ENCODE assay signal across 15 cellular contexts in the genomic region with DNA sequence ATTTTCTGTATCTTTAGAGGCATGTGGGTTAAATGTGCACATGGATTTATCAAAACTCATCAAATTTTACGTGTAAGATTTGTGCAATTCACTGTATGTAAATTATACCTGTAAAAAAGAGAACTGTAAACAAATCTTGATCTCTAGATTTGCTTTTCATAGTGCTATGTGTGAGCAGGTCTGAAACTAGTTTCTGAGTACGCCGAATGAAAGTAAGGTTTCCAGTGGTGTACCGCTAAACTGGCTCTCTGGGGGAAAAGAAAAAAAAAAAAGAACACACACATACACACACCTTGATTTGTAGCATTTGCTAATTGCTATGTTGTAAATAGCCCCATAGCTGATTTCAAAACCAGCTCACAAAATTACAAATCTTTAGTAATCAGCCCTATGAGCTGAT. TPM values are rescaled to one million over a fixed set of nuclear protein-coding genes. Genes with fewer than 3 reads are reported as not detected.
DNase-seq lines count a peak whose midpoint lies in the region; ATAC-seq and TF ChIP-seq lines count a peak whose summit lies in the region.
"Had no signal": no experiment of that assay in that cellular context is flagged by ENCODE, and none has a peak within 500 bp of the region (broad histone marks: within the 10 kb centered on the region; RNA-seq: fewer than 3 reads in every experiment).

No MANE protein-coding gene starts in this region.

- H3K27me3 Mint-ChIP-seq in T-helper 2 cell treated with Interferon-gamma antibody and Interleukin-4, amounts not matched to agents 5 μg/mL and 100 μg/mL, for 36 hours (ENCODE audit: low read depth), result peaks cover 37% of the 10 kb centered on the region
- peaks cover 21 to 44% of the 10 kb centered on the region in 2 donors for H3K27me3 Mint-ChIP-seq in natural killer cell treated with Interleukin-12 subunit alpha and Interleukin-12 subunit beta and Interleukin-15 and Interleukin-18, amount 100 ng/mL, for 72 hours

- no peaks in the 10 kb centered on the region for H3K79me2 ChIP-seq in DOHH2 (ENCODE audit: control insufficient read depth, low read length)

- H4K20me1 ChIP-seq in DOHH2 (ENCODE audit: control insufficient read depth, insufficient read depth, low read depth, low read length), result no peaks in the 10 kb centered on the region

- H3K36me3 Mint-ChIP-seq in T-helper 2 cell treated with Interferon-gamma antibody and Interleukin-4, amounts not matched to agents 5 μg/mL and 100 μg/mL, for 36 hours (ENCODE audit: low read depth), result no peaks in the 10 kb centered on the region
- no peaks in the 10 kb centered on the region for H3K36me3 Mint-ChIP-seq in natural killer cell treated with Interleukin-12 subunit alpha and Interleukin-12 subunit beta and Interleukin-15 and Interleukin-18, amount 100 ng/mL, for 72 hours

- no peak overlapping the region for H3K4me3 Mint-ChIP-seq in T-helper 2 cell treated with Interferon-gamma antibody and Interleukin-4, amounts not matched to agents 5 μg/mL and 100 μg/mL, for 36 hours
- H3K4me3 Mint-ChIP-seq in natural killer cell treated with Interleukin-12 subunit alpha and Interleukin-12 subunit beta and Interleukin-15 and Interleukin-18, amount 100 ng/mL, for 72 hours, result no peak overlapping the region
- H3K4me3 Mint-ChIP-seq: activated CD4-positive, alpha-beta T cell treated with anti-CD3 and anti-CD28 coated beads for 36 hours; nephron progenitor cell had no signal

- peaks cover 18% of the 10 kb centered on the region for H3K4me1 ChIP-seq in DOHH2 (ENCODE audit: control insufficient read depth, low read length)

- no peaks in the 10 kb centered on the region for H3K9me3 ChIP-seq in DOHH2 (ENCODE audit: control insufficient read depth, insufficient read depth, low read length)

- H3K9me2 ChIP-seq in DOHH2 (replicated peaks; ENCODE audit: control insufficient read depth, low read length), result no peaks in the 10 kb centered on the region

- no peaks in the 10 kb centered on the region for H3F3A ChIP-seq in DOHH2 (ENCODE audit: control insufficient read depth, insufficient read depth)

- no peak for TF ChIP-seq CTCF in DOHH2 (IDR thresholded peaks at IDR 0.05; ENCODE audit: low read depth, low read length, poor library complexity, severe bottlenecking)

- H3K4me1 Mint-ChIP-seq in T-helper 2 cell treated with Interferon-gamma antibody and Interleukin-4, amounts not matched to agents 5 μg/mL and 100 μg/mL, for 36 hours (ENCODE audit: low read depth), result no peaks in the 10 kb centered on the region
- no peaks in the 10 kb centered on the region for H3K4me1 Mint-ChIP-seq in natural killer cell treated with Interleukin-12 subunit alpha and Interleukin-12 subunit beta and Interleukin-15 and Interleukin-18, amount 100 ng/mL, for 72 hours (ENCODE audit: low read depth in 2 of 2)
- H3K4me1 Mint-ChIP-seq: activated CD4-positive, alpha-beta T cell treated with anti-CD3 and anti-CD28 coated beads for 36 hours; nephron progenitor cell had no signal

- DNase-seq in T-helper 2 cell treated with Interferon-gamma antibody and Interleukin-4, amounts not matched to agents 5 μg/mL and 100 μg/mL, for 36 hours (ENCODE audit: low spot score), result no peak
- DNase-seq in retina (no peak), hippocampal formation (lab: John Stamatoyannopoulos, UW) (no peak)
- DNase-seq in natural killer cell treated with Interleukin-12 subunit alpha and Interleukin-12 subunit beta and Interleukin-15 and Interleukin-18, amount 100 ng/mL, for 72 hours (ENCODE audit: low spot score), result no peak
- DNase-seq: activated CD4-positive, alpha-beta T cell treated with anti-CD3 and anti-CD28 coated beads for 36 hours; central memory CD4-positive, alpha-beta T cell; islet precursor cell; NCI-H1417; nephron progenitor cell had no signal

- no peaks in the 10 kb centered on the region for H3K36me3 ChIP-seq in DOHH2 (ENCODE audit: control insufficient read depth, low read length)

- no peak overlapping the region for H3K27ac Mint-ChIP-seq in T-helper 2 cell treated with Interferon-gamma antibody and Interleukin-4, amounts not matched to agents 5 μg/mL and 100 μg/mL, for 36 hours
- no peak overlapping the region for H3K27ac Mint-ChIP-seq in natural killer cell treated with Interleukin-12 subunit alpha and Interleukin-12 subunit beta and Interleukin-15 and Interleukin-18, amount 100 ng/mL, for 72 hours
- H3K27ac Mint-ChIP-seq: activated CD4-positive, alpha-beta T cell treated with anti-CD3 and anti-CD28 coated beads for 36 hours; nephron progenitor cell had no signal

- no peaks in the 10 kb centered on the region for H3K9me3 Mint-ChIP-seq in T-helper 2 cell treated with Interferon-gamma antibody and Interleukin-4, amounts not matched to agents 5 μg/mL and 100 μg/mL, for 36 hours
- H3K9me3 Mint-ChIP-seq in natural killer cell treated with Interleukin-12 subunit alpha and Interleukin-12 subunit beta and Interleukin-15 and Interleukin-18, amount 100 ng/mL, for 72 hours, result no peaks in the 10 kb centered on the region

- ATAC-seq in GM19351 (IDR thresholded peaks at IDR 0.05; ENCODE audit: unreplicated experiment) (peak; percentile 96), HG02642 (IDR thresholded peaks at IDR 0.05; ENCODE audit: poor library complexity, unreplicated experiment) (peak; percentile 87), HG03354 (IDR thresholded peaks at IDR 0.05; ENCODE audit: poor library complexity, severe bottlenecking, unreplicated experiment) (peak; percentile 94)
- no peak for ATAC-seq in natural killer cell treated with Interleukin-12 subunit alpha and Interleukin-12 subunit beta and Interleukin-15 and Interleukin-18, amount 100 ng/mL, for 72 hours
- ATAC-seq: activated CD4-positive, alpha-beta T cell treated with anti-CD3 and anti-CD28 coated beads for 36 hours; SK-N-SH treated with all-trans-retinoic acid at 6 μM for 48 hours had no signal

- H3K4me2 ChIP-seq in DOHH2 (ENCODE audit: low read length), result peak overlapping the region; percentile 6; the same call in 1 of the 2 replicates
- H3K4me2 ChIP-seq: smooth muscle cell had no signal

- no peak overlapping the region for H3K4me3 ChIP-seq in DOHH2 (ENCODE audit: low read length)
- H3K4me3 ChIP-seq: smooth muscle cell had no signal

- no peaks in the 10 kb centered on the region for H3K27me3 ChIP-seq in DOHH2 (ENCODE audit: control insufficient read depth, low read length)

- no peak overlapping the region for H3K27ac ChIP-seq in DOHH2 (ENCODE audit: low read depth, low read length)

RNA-seq across cellular contexts. Expression of a gene that starts 8.6 kb away (rescaled TPM):
- total RNA-seq in natural killer cell treated with Interleukin-12 subunit alpha and Interleukin-12 subunit beta and Interleukin-15 and Interleukin-18, amount 100 ng/mL, for 72 hours, result 10 to 100 TPM; 14.9 to 17.6 TPM

RNA-seq across cellular contexts. Expression of a gene that starts 19.4 kb away (rescaled TPM):
- 10 to 100 TPM; 20.6 to 30.2 TPM for total RNA-seq in natural killer cell treated with Interleukin-12 subunit alpha and Interleukin-12 subunit beta and Interleukin-15 and Interleukin-18, amount 100 ng/mL, for 72 hours

Comparison
In these comparisons a context has a peak if more than half of its experiments do, and no peak if none do; other contexts are left out.
1. ATAC-seq: peak in GM19351 (single experiment), HG02642 (single experiment) and HG03354 (single experiment); none in natural killer cell treated with Interleukin-12 subunit alpha and Interleukin-12 subunit beta and Interleukin-15 and Interleukin-18, amount 100 ng/mL, for 72 hours (0 of 2).